29 cellular contexts compared by ENCODE assay signal in genomic region chr12:93148412-93148811, GRCh38.
"Had no signal": no experiment of that assay in that cellular context is flagged by ENCODE, and none has a peak within 500 bp of the region (broad histone marks: within the 10 kb centered on the region; RNA-seq: fewer than 3 reads in every experiment).

No MANE protein-coding gene starts in this region.

- FAIRE-seq: small intestine had no signal

- H3K27me3 ChIP-seq: gastroesophageal sphincter, left lung, neutrophil, stomach, thyroid gland had no signal

- H3K9me3 ChIP-seq: gastroesophageal sphincter, left lung, lower lobe of right lung, mucosa of descending colon, neutrophil, stomach, thyroid gland had no signal

- H3K27ac Mint-ChIP-seq: activated CD4-positive, alpha-beta memory T cell treated with anti-CD3 and anti-CD28 coated beads for 36 hours; activated naive CD4-positive, alpha-beta T cell treated with anti-CD3 and anti-CD28 coated beads, Interleukin-2, amount 10 ng/mL, durations not matched to agents 7 days and 5 days; activated naive CD8-positive, alpha-beta T cell treated with anti-CD3 and anti-CD28 coated beads, Interleukin-2, amount 10 ng/mL, durations not matched to agents 7 days and 5 days; effector memory CD8-positive, alpha-beta T cell; immature natural killer cell; nephron; stimulated activated naive B cell treated with anti-CD40 and anti-IgM and Interleukin-4, amounts not matched to agents 10 μg/mL and 1 μg/mL and 100 μg/mL, for 72 hours; T-cell; T-helper 2 cell treated with Interferon-gamma antibody and Interleukin-4, amounts not matched to agents 5 μg/mL and 100 μg/mL, for 36 hours had no signal

- H3K27me3 Mint-ChIP-seq: activated naive CD4-positive, alpha-beta T cell treated with anti-CD3 and anti-CD28 coated beads, Interleukin-2, amount 10 ng/mL, durations not matched to agents 7 days and 5 days; stimulated activated naive B cell treated with anti-CD40 and anti-IgM and Interleukin-4, amounts not matched to agents 10 μg/mL and 1 μg/mL and 100 μg/mL, for 72 hours had no signal

- H3K9me3 Mint-ChIP-seq: activated CD4-positive, alpha-beta memory T cell treated with anti-CD3 and anti-CD28 coated beads for 36 hours; activated naive CD4-positive, alpha-beta T cell treated with anti-CD3 and anti-CD28 coated beads, Interleukin-2, amount 10 ng/mL, durations not matched to agents 7 days and 5 days; activated naive CD8-positive, alpha-beta T cell treated with anti-CD3 and anti-CD28 coated beads, Interleukin-2, amount 10 ng/mL, durations not matched to agents 7 days and 5 days; effector memory CD8-positive, alpha-beta T cell; nephron; stimulated activated naive B cell treated with anti-CD40 and anti-IgM and Interleukin-4, amounts not matched to agents 10 μg/mL and 1 μg/mL and 100 μg/mL, for 72 hours; T-cell; T-helper 2 cell treated with Interferon-gamma antibody and Interleukin-4, amounts not matched to agents 5 μg/mL and 100 μg/mL, for 36 hours had no signal

- H3K27ac ChIP-seq: gastroesophageal sphincter, left lung, lower lobe of right lung, neutrophil, stomach, thyroid gland had no signal

- H3K4me1 Mint-ChIP-seq: activated naive CD4-positive, alpha-beta T cell treated with anti-CD3 and anti-CD28 coated beads, Interleukin-2, amount 10 ng/mL, durations not matched to agents 7 days and 5 days; immature natural killer cell; T-cell had no signal

- ATAC-seq: effector memory CD8-positive, alpha-beta T cell; gastroesophageal sphincter; left lung; lower lobe of right lung; sciatic nerve; stimulated activated naive B cell treated with anti-CD40 and anti-IgM and Interleukin-4, amounts not matched to agents 10 μg/mL and 1 μg/mL and 100 μg/mL, for 72 hours; T-cell had no signal

- H3K36me3 ChIP-seq: gastroesophageal sphincter, left lung, lower lobe of right lung, neutrophil, stomach, thyroid gland had no signal

- DNase-seq: activated CD4-positive, alpha-beta memory T cell treated with anti-CD3 and anti-CD28 coated beads for 36 hours; activated CD4-positive, alpha-beta T cell treated with anti-CD3 and anti-CD28 coated beads for 48 hours; activated CD8-positive, alpha-beta memory T cell treated with anti-CD3 and anti-CD28 coated beads, Interleukin-2, amount 50 U/mL, for 4 hours; activated gamma-delta T cell; activated naive CD4-positive, alpha-beta T cell treated with anti-CD3 and anti-CD28 coated beads, Interleukin-2, amount 10 ng/mL, durations not matched to agents 7 days and 5 days; activated naive CD8-positive, alpha-beta T cell treated with anti-CD3 and anti-CD28 coated beads, Interleukin-2, amount 10 ng/mL, durations not matched to agents 7 days and 5 days; activated T-cell treated with anti-CD3 and anti-CD28 coated beads, Interleukin-2, amount 50 U/mL, for 1 hour; amniotic stem cell; caudate nucleus; cortex of kidney; effector memory CD8-positive, alpha-beta T cell; hypothalamus; immature natural killer cell; left lung; lower lobe of right lung; mucosa of descending colon; small intestine; stimulated activated CD4-positive, alpha-beta T cell treated with anti-CD3 and anti-CD28 coated beads, Interleukin-1b, Interleukin-23, amount 100 ng/mL, for 48 hours; stimulated activated CD4-positive, alpha-beta T cell treated with anti-CD3 and anti-CD28 coated beads, Interleukin-4, amount 100 ng/mL, for 4 hours; stimulated activated CD8-positive, alpha-beta memory T cell treated with anti-CD3 and anti-CD28 coated beads, Interleukin-4, amount 100 ng/mL, for 48 hours; stimulated activated naive B cell treated with anti-CD40 and anti-IgM and Interleukin-4, amounts not matched to agents 10 μg/mL and 1 μg/mL and 100 μg/mL, for 72 hours; stomach; T-cell; thyroid gland had no signal

- H3K36me3 Mint-ChIP-seq: activated CD4-positive, alpha-beta memory T cell treated with anti-CD3 and anti-CD28 coated beads for 36 hours; activated naive CD4-positive, alpha-beta T cell treated with anti-CD3 and anti-CD28 coated beads, Interleukin-2, amount 10 ng/mL, durations not matched to agents 7 days and 5 days; activated naive CD8-positive, alpha-beta T cell treated with anti-CD3 and anti-CD28 coated beads, Interleukin-2, amount 10 ng/mL, durations not matched to agents 7 days and 5 days; immature natural killer cell; T-cell had no signal

- H3K4me1 ChIP-seq: left lung, lower lobe of right lung, thyroid gland had no signal

- H3K4me3 ChIP-seq: gastroesophageal sphincter, left lung, lower lobe of right lung, mucosa of descending colon, stomach, thyroid gland had no signal

- H3K4me3 Mint-ChIP-seq: activated CD4-positive, alpha-beta memory T cell treated with anti-CD3 and anti-CD28 coated beads for 36 hours; activated naive CD4-positive, alpha-beta T cell treated with anti-CD3 and anti-CD28 coated beads, Interleukin-2, amount 10 ng/mL, durations not matched to agents 7 days and 5 days; activated naive CD8-positive, alpha-beta T cell treated with anti-CD3 and anti-CD28 coated beads, Interleukin-2, amount 10 ng/mL, durations not matched to agents 7 days and 5 days; effector memory CD8-positive, alpha-beta T cell; immature natural killer cell; nephron; stimulated activated naive B cell treated with anti-CD40 and anti-IgM and Interleukin-4, amounts not matched to agents 10 μg/mL and 1 μg/mL and 100 μg/mL, for 72 hours; T-cell; T-helper 2 cell treated with Interferon-gamma antibody and Interleukin-4, amounts not matched to agents 5 μg/mL and 100 μg/mL, for 36 hours had no signal
